ENCODE assay signal across 27 cellular contexts in genomic region chr12:106387847-106388246, GRCh38.
"Had no signal": no experiment of that assay in that cellular context is flagged by ENCODE, and none has a peak within 500 bp of the region (broad histone marks: within the 10 kb centered on the region; RNA-seq: fewer than 3 reads in every experiment).

No MANE protein-coding gene starts in this region.

- DNase-seq: activated CD4-positive, alpha-beta T cell treated with anti-CD3 and anti-CD28 coated beads for 36 hours; activated CD4-positive, alpha-beta T cell treated with anti-CD3 and anti-CD28 coated beads, Interleukin-2, amount 10 ng/mL, durations not matched to agents 7 days and 5 days; activated CD4-positive, alpha-beta T cell treated with anti-CD3 and anti-CD28 coated beads, Interleukin-2, amount 50 U/mL, for 48 hours; activated CD8-positive, alpha-beta T cell treated with anti-CD3 and anti-CD28 coated beads, Interleukin-2, amount 10 ng/mL, durations not matched to agents 7 days and 5 days; activated gamma-delta T cell treated with Interleukin-2 at 50 U/mL for 16 hours; activated naive CD4-positive, alpha-beta T cell treated with anti-CD3 and anti-CD28 coated beads for 36 hours; activated naive CD8-positive, alpha-beta T cell treated with anti-CD3 and anti-CD28 coated beads, Interleukin-2, amount 50 U/mL, for 24 hours; activated T-cell treated with anti-CD3 and anti-CD28 coated beads, Interleukin-2, amount 50 U/mL, for 4 hours; anterior cingulate cortex; caudate nucleus; cerebellar nuclear complex; NCI-H1092 treated with DMSO at 0.1 percent for 48 hours; NCI-H1694 treated with DMSO at 0.1 percent for 48 hours; NCI-H2029; NCI-H446; NCI-H510A treated with DMSO at 0.1 percent for 48 hours; NCI-H526 treated with DMSO at 0.1 percent for 48 hours; NK-92 treated with Interleukin-12 subunit alpha and Interleukin-12 subunit beta, amount 100 ng/mL, for 24 hours; SIG-M5 had no signal

- H3K4me3 Mint-ChIP-seq: activated CD4-positive, alpha-beta T cell treated with anti-CD3 and anti-CD28 coated beads for 36 hours; activated CD4-positive, alpha-beta T cell treated with anti-CD3 and anti-CD28 coated beads, Interleukin-2, amount 10 ng/mL, durations not matched to agents 7 days and 5 days; activated CD8-positive, alpha-beta T cell treated with anti-CD3 and anti-CD28 coated beads, Interleukin-2, amount 10 ng/mL, durations not matched to agents 7 days and 5 days; activated naive CD4-positive, alpha-beta T cell treated with anti-CD3 and anti-CD28 coated beads for 36 hours; activated naive CD8-positive, alpha-beta T cell treated with anti-CD3 and anti-CD28 coated beads, Interleukin-2, amount 50 U/mL, for 24 hours; activated T-cell treated with anti-CD3 and anti-CD28 coated beads, Interleukin-2, amount 50 U/mL, for 4 hours; activated T-helper 1 cell treated with anti-CD3 and anti-CD28 coated beads, Interleukin-12 subunit alpha, Interleukin-12 subunit beta, Interleukin-2, Interleukin-4 antibody, amounts not matched to agents 30 ng/mL and 10 ng/mL and 1 ng/mL, durations not matched to agents 14 hours and 24 hours and 36 hours; brain; T-helper 1 cell treated with Interleukin-12 subunit alpha and Interleukin-12 subunit beta and Interleukin-4 antibody, amounts not matched to agents 30 μg/mL and 1 μg/mL, for 36 hours; T-helper 2 cell treated with Interferon-gamma antibody and Interleukin-4, amounts not matched to agents 5 μg/mL and 100 μg/mL, for 36 hours had no signal

- H3K4me1 Mint-ChIP-seq: activated CD4-positive, alpha-beta T cell treated with anti-CD3 and anti-CD28 coated beads for 36 hours; activated naive CD8-positive, alpha-beta T cell treated with anti-CD3 and anti-CD28 coated beads, Interleukin-2, amount 50 U/mL, for 24 hours had no signal

- H3K4me3 ChIP-seq: K562, PC-9 had no signal

- H3K27ac ChIP-seq: PC-9, RWPE1 had no signal

- H2AFZ ChIP-seq: PC-9 had no signal

- H3K27me3 Mint-ChIP-seq: activated CD4-positive, alpha-beta T cell treated with anti-CD3 and anti-CD28 coated beads for 36 hours; activated CD4-positive, alpha-beta T cell treated with anti-CD3 and anti-CD28 coated beads, Interleukin-2, amount 10 ng/mL, durations not matched to agents 7 days and 5 days; activated naive CD8-positive, alpha-beta T cell treated with anti-CD3 and anti-CD28 coated beads, Interleukin-2, amount 50 U/mL, for 24 hours; brain had no signal

- H3K4me2 ChIP-seq: PC-9 had no signal

- H3K9me3 Mint-ChIP-seq: activated CD4-positive, alpha-beta T cell treated with anti-CD3 and anti-CD28 coated beads, Interleukin-2, amount 10 ng/mL, durations not matched to agents 7 days and 5 days; activated naive CD4-positive, alpha-beta T cell treated with anti-CD3 and anti-CD28 coated beads for 36 hours; activated naive CD4-positive, alpha-beta T cell treated with anti-CD3 and anti-CD28 coated beads, Interleukin-2, amount 50 U/mL, for 72 hours; activated naive CD8-positive, alpha-beta T cell treated with anti-CD3 and anti-CD28 coated beads, Interleukin-2, amount 50 U/mL, for 24 hours; activated T-cell treated with anti-CD3 and anti-CD28 coated beads, Interleukin-2, amount 50 U/mL, for 4 hours; activated T-helper 1 cell treated with anti-CD3 and anti-CD28 coated beads, Interleukin-12 subunit alpha, Interleukin-12 subunit beta, Interleukin-2, Interleukin-4 antibody, amounts not matched to agents 30 ng/mL and 10 ng/mL and 1 ng/mL, durations not matched to agents 14 hours and 24 hours and 36 hours; T-helper 1 cell treated with Interleukin-12 subunit alpha and Interleukin-12 subunit beta and Interleukin-4 antibody, amounts not matched to agents 30 μg/mL and 1 μg/mL, for 36 hours; T-helper 2 cell treated with Interferon-gamma antibody and Interleukin-4, amounts not matched to agents 5 μg/mL and 100 μg/mL, for 36 hours had no signal

- H3K27ac Mint-ChIP-seq: activated CD4-positive, alpha-beta T cell treated with anti-CD3 and anti-CD28 coated beads for 36 hours; activated CD4-positive, alpha-beta T cell treated with anti-CD3 and anti-CD28 coated beads, Interleukin-2, amount 10 ng/mL, durations not matched to agents 7 days and 5 days; activated CD8-positive, alpha-beta T cell treated with anti-CD3 and anti-CD28 coated beads, Interleukin-2, amount 10 ng/mL, durations not matched to agents 7 days and 5 days; activated naive CD4-positive, alpha-beta T cell treated with anti-CD3 and anti-CD28 coated beads for 36 hours; activated naive CD4-positive, alpha-beta T cell treated with anti-CD3 and anti-CD28 coated beads, Interleukin-2, amount 50 U/mL, for 72 hours; activated naive CD8-positive, alpha-beta T cell treated with anti-CD3 and anti-CD28 coated beads, Interleukin-2, amount 50 U/mL, for 24 hours; activated T-helper 1 cell treated with anti-CD3 and anti-CD28 coated beads, Interleukin-12 subunit alpha, Interleukin-12 subunit beta, Interleukin-2, Interleukin-4 antibody, amounts not matched to agents 30 ng/mL and 10 ng/mL and 1 ng/mL, durations not matched to agents 14 hours and 24 hours and 36 hours; brain; T-helper 1 cell treated with Interleukin-12 subunit alpha and Interleukin-12 subunit beta and Interleukin-4 antibody, amounts not matched to agents 30 μg/mL and 1 μg/mL, for 36 hours; T-helper 2 cell treated with Interferon-gamma antibody and Interleukin-4, amounts not matched to agents 5 μg/mL and 100 μg/mL, for 36 hours had no signal
